ENCODE assay signal across 8 cellular contexts in the genomic region with DNA sequence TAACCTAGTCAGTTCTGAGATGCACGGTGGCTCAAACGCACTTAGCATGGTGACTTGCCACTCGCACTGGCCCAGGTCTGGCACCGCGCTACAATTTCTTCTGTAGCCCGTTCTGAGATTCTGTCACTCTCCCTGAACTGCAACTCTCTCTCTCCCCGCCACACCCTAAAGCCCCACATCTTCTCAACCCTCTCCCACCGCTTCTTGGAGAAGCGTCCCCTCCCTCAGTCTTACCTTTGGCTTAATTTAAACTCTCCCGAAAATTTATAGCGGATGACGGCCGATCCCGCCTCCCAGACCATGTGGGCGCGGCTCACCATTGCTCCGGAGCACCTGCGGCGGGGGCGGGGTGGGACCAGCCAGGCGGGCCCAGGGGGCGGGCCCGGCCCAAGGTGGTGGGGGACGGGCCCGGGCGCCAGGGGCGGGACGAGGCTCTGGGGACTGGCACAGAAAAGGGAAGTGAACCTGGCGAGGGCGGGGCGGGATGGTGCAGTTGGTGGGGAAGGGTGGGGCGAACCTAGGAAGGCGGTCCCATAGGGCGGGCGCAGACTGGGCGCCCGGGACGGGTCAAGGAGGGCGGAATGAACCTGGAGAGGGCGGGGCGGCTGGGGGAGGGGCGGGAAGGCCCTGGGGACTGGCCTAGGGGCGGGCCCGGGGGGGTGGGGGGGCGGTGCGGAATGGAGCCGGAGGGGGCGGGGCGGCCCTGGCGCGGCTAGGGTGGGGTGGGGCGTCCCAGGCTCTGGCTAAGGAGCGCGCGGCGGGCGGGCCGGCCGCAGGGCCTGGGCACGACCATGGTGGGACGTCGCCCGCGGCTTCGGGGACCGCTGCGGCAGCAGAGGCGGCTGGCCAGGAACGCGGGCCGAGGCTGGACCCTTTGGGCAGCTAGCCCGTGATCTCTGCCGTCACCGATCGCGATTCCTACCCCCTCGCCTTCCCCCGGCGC. TPM values are rescaled to one million over a fixed set of nuclear protein-coding genes. Genes with fewer than 3 reads are reported as not detected.
DNase-seq lines count a peak whose midpoint lies in the region; ATAC-seq and TF ChIP-seq lines count a peak whose summit lies in the region.

TSS of gene MAP3K21 (plus strand) at position 730 of the 943 bp plus-strand sequence. CDS start 305 bp downstream, outside the sequence.

- H3K27me3 Mint-ChIP-seq in activated T-helper 1 cell treated with anti-CD3 and anti-CD28 coated beads, Interleukin-12 subunit alpha, Interleukin-12 subunit beta, Interleukin-2, Interleukin-4 antibody, amounts not matched to agents 30 ng/mL and 10 ng/mL and 1 ng/mL, durations not matched to agents 14 hours and 24 hours and 36 hours (ENCODE audit: insufficient read depth) = peaks cover 37% of the 10 kb centered on the region

- no peak for TF ChIP-seq POLR2A in suprapubic skin (IDR thresholded peaks at IDR 0.05)

- TF ChIP-seq EP300 in suprapubic skin (IDR thresholded peaks at IDR 0.05) = no peak

- H3K4me1 Mint-ChIP-seq in activated T-helper 1 cell treated with anti-CD3 and anti-CD28 coated beads, Interleukin-12 subunit alpha, Interleukin-12 subunit beta, Interleukin-2, Interleukin-4 antibody, amounts not matched to agents 30 ng/mL and 10 ng/mL and 1 ng/mL, durations not matched to agents 14 hours and 24 hours and 36 hours (ENCODE audit: low read depth) = peaks cover 11% of the 10 kb centered on the region

- H3K36me3 ChIP-seq in KMS-11 (ENCODE audit: insufficient read depth) (no peaks in the 10 kb centered on the region), suprapubic skin (no peaks in the 10 kb centered on the region)

- H3K4me1 ChIP-seq in KMS-11 (ENCODE audit: low read depth, poor library complexity, severe bottlenecking) (peaks cover 19% of the 10 kb centered on the region), suprapubic skin (peaks cover 28% of the 10 kb centered on the region)

- 0 out of 2 replicates have a peak within 1 kb of the TSS, but pooled peaks have one; percentile 8 for H3K27ac ChIP-seq in KMS-11
- peak within 1 kb of the TSS; percentile 63 for H3K27ac ChIP-seq in suprapubic skin

- H3K4me3 ChIP-seq in KMS-11 (IDR thresholded peaks at IDR 0.05; ENCODE audit: insufficient read depth, low read depth, low read length) (peak within 1 kb of the TSS; percentile 53), foreskin fibroblast (ENCODE audit: low read depth in 1 of 2, low read length in 2 of 2) (peak within 1 kb of the TSS; percentile 36 to 44), suprapubic skin (peak within 1 kb of the TSS; percentile 64)

- H3K27ac Mint-ChIP-seq in activated T-helper 1 cell treated with anti-CD3 and anti-CD28 coated beads, Interleukin-12 subunit alpha, Interleukin-12 subunit beta, Interleukin-2, Interleukin-4 antibody, amounts not matched to agents 30 ng/mL and 10 ng/mL and 1 ng/mL, durations not matched to agents 14 hours and 24 hours and 36 hours = peak within 1 kb of the TSS; percentile 47

- H3K9me3 Mint-ChIP-seq in activated T-helper 1 cell treated with anti-CD3 and anti-CD28 coated beads, Interleukin-12 subunit alpha, Interleukin-12 subunit beta, Interleukin-2, Interleukin-4 antibody, amounts not matched to agents 30 ng/mL and 10 ng/mL and 1 ng/mL, durations not matched to agents 14 hours and 24 hours and 36 hours = no peaks in the 10 kb centered on the region

- H3K9me3 ChIP-seq in suprapubic skin = no peaks in the 10 kb centered on the region

- H4K20me1 ChIP-seq in KMS-11 (ENCODE audit: insufficient read depth) = no peaks in the 10 kb centered on the region

- intact Hi-C loops in activated T-helper 1 cell treated with anti-CD3 and anti-CD28 coated beads, Interleukin-12 subunit alpha, Interleukin-12 subunit beta, Interleukin-2, Interleukin-4 antibody, amounts not matched to agents 30 ng/mL and 10 ng/mL and 1 ng/mL, durations not matched to agents 14 hours and 24 hours and 36 hours (cut with micrococcal nuclease) = loop anchor here (1.0 to 2.0 kb wide), 4 partner anchors 23 to 80 kb away; partner anchors contain the start of gene PCNX2

- H3K27me3 ChIP-seq in KMS-11 (ENCODE audit: insufficient read depth, low read depth) (no peaks in the 10 kb centered on the region), suprapubic skin (peaks cover 9% of the 10 kb centered on the region)

- peak within 1 kb of the TSS; percentile 81 for H3K4me3 Mint-ChIP-seq in activated T-helper 1 cell treated with anti-CD3 and anti-CD28 coated beads, Interleukin-12 subunit alpha, Interleukin-12 subunit beta, Interleukin-2, Interleukin-4 antibody, amounts not matched to agents 30 ng/mL and 10 ng/mL and 1 ng/mL, durations not matched to agents 14 hours and 24 hours and 36 hours

- TF ChIP-seq CTCF in KMS-11 (conservative IDR thresholded peaks at IDR 0.05; ENCODE audit: low read depth, low read length) (no peak), foreskin fibroblast (IDR thresholded peaks at IDR 0.05; ENCODE audit: low read depth, low read length) (no peak), suprapubic skin (IDR thresholded peaks at IDR 0.05) (no peak)

- no peaks in the 10 kb centered on the region for H3K36me3 Mint-ChIP-seq in activated T-helper 1 cell treated with anti-CD3 and anti-CD28 coated beads, Interleukin-12 subunit alpha, Interleukin-12 subunit beta, Interleukin-2, Interleukin-4 antibody, amounts not matched to agents 30 ng/mL and 10 ng/mL and 1 ng/mL, durations not matched to agents 14 hours and 24 hours and 36 hours (ENCODE audit: low read depth)

- DNase-seq in DMS153 (lab: John Stamatoyannopoulos, UW) (peak; percentile 72), RPMI7951 (ENCODE audit: low read depth) (peak; percentile 12), foreskin fibroblast (peak in 1 of 2 donors; percentile 49), nucleus accumbens (lab: John Stamatoyannopoulos, UW) (peak in 49 of 56 donors; percentile 6 to 83 (median 40)), suprapubic skin (ENCODE audit: low spot score in 2 of 2) (peak; percentile 92 to 94)
- peak; percentile 70 for DNase-seq in activated T-helper 1 cell treated with anti-CD3 and anti-CD28 coated beads, Interleukin-12 subunit alpha, Interleukin-12 subunit beta, Interleukin-2, Interleukin-4 antibody, amounts not matched to agents 30 ng/mL and 10 ng/mL and 1 ng/mL, durations not matched to agents 14 hours and 24 hours and 36 hours (ENCODE audit: low spot score)

- peak within 1 kb of the TSS; percentile 95 for H3K4me2 ChIP-seq in KMS-11

- H2AFZ ChIP-seq in KMS-11 (ENCODE audit: low read depth) = peak within 1 kb of the TSS; percentile 96

- H3K9ac ChIP-seq in KMS-11 = peak within 1 kb of the TSS; percentile 72

- WGBS in suprapubic skin = 2% methylated on average over 35 of the region's 79 CpGs

- ATAC-seq in GM21825 (IDR thresholded peaks at IDR 0.05; ENCODE audit: unreplicated experiment) = peak; percentile 94

- H3K79me2 ChIP-seq in KMS-11 (ENCODE audit: insufficient read depth, low read depth) = no peaks in the 10 kb centered on the region; the same call in 1 of the 2 replicates

RNA-seq across cellular contexts. Expression of gene MAP3K21, which starts in this region (rescaled TPM):
- under 0.01 TPM in 1 of 2 replicates, not detected in the other for total RNA-seq in RPMI7951 (2014; rRNA removed; shearing (Covaris generic))
- 1.8 and 2.1 TPM in 2 replicates for total RNA-seq in activated T-helper 1 cell treated with anti-CD3 and anti-CD28 coated beads, Interleukin-12 subunit alpha, Interleukin-12 subunit beta, Interleukin-2, Interleukin-4 antibody, amounts not matched to agents 30 ng/mL and 10 ng/mL and 1 ng/mL, durations not matched to agents 14 hours and 24 hours and 36 hours
- 10 to 100 TPM in 2 of 4 donors, 1 to 10 TPM in 2; 6.3 to 14.1 (median 8.9) TPM for total RNA-seq in suprapubic skin

Comparison
In these comparisons a context has a peak if more than half of its experiments do, and no peak if none do; other contexts are left out.
1. Peak in DNase-seq in RPMI7951; RNA of the gene not detected or under 1 TPM.